8 cellular contexts compared by ENCODE assay signal in genomic region chr20:34110025-34111013, GRCh38. TPM values are rescaled to one million over a fixed set of nuclear protein-coding genes. Genes with fewer than 3 reads are reported as not detected.
DNase-seq lines count a peak whose midpoint lies in the region; ATAC-seq, FAIRE-seq and TF ChIP-seq lines count a peak whose summit lies in the region.

No MANE protein-coding gene starts in this region.

- no peak for ATAC-seq in CD4-positive, CD25-positive, alpha-beta regulatory T cell (ENCODE audit: low read depth in 2 of 2)
- ATAC-seq in naive thymus-derived CD4-positive, alpha-beta T cell, result no peak

- H3K36me3 ChIP-seq in CD4-positive, CD25-positive, alpha-beta regulatory T cell (ENCODE audit: control insufficient read depth, insufficient read depth, low read length), result peaks cover 16% of the 10 kb centered on the region
- H3K36me3 ChIP-seq in Loucy (ENCODE audit: insufficient read depth, low read length), result peaks cover 9% of the 10 kb centered on the region; the same call in 1 of the 2 replicates
- H3K36me3 ChIP-seq in naive thymus-derived CD4-positive, alpha-beta T cell (ENCODE audit: control insufficient read depth in 2 of 3, insufficient read depth in 3 of 3, low read length in 3 of 3), result peaks cover under 1 to 7% (median 2%) of the 10 kb centered on the region in 3 experiments

- CTCF ChIA-PET in naive thymus-derived CD4-positive, alpha-beta T cell (lab: Charles Lee), result interaction anchor here (0.7 kb wide), 1 partner anchor 324 kb away, joined by 9 read pairs; no protein-coding TSS in a partner anchor

- H3K4me1 Mint-ChIP-seq in CD4-positive, CD25-positive, alpha-beta regulatory T cell, result peaks cover 23 to 70% (median 57%) of the 10 kb centered on the region in 4 donors
- H3K4me1 Mint-ChIP-seq in naive thymus-derived CD4-positive, alpha-beta T cell, result peaks cover 44 to 68% (median 61%) of the 10 kb centered on the region in 7 donors

- H3K4me3 ChIP-seq in CD4-positive, CD25-positive, alpha-beta regulatory T cell (ENCODE audit: low read depth, low read length), result peak overlapping the region; percentile 95
- peak overlapping the region; percentile 84 for H3K4me3 ChIP-seq in Loucy (ENCODE audit: low read length, poor library complexity, severe bottlenecking)
- peak overlapping the region; percentile 94 for H3K4me3 ChIP-seq in coronary artery
- peak overlapping the region; percentile 92 for H3K4me3 ChIP-seq in naive thymus-derived CD4-positive, alpha-beta T cell (ENCODE audit: low read length)

- peaks cover 67% of the 10 kb centered on the region for H3K79me2 ChIP-seq in Loucy (ENCODE audit: insufficient read depth, low read length)

- peak overlapping the region; percentile 94 to 97 (median 97) for H3K4me3 Mint-ChIP-seq in CD4-positive, CD25-positive, alpha-beta regulatory T cell
- peak overlapping the region; percentile 87 to 98 (median 96) for H3K4me3 Mint-ChIP-seq in naive thymus-derived CD4-positive, alpha-beta T cell

- TF ChIP-seq CTCF in Loucy (conservative IDR thresholded peaks at IDR 0.05; ENCODE audit: low read length) (peak; percentile 42), coronary artery (IDR thresholded peaks at IDR 0.05) (no peak), D721Med (IDR thresholded peaks at IDR 0.05; ENCODE audit: insufficient read depth, missing control alignments) (no peak)

- H3K36me3 Mint-ChIP-seq in CD4-positive, CD25-positive, alpha-beta regulatory T cell, result peaks cover 7% of the 10 kb centered on the region
- H3K36me3 Mint-ChIP-seq in naive thymus-derived CD4-positive, alpha-beta T cell, result peaks cover under 1 to 16% (median 7%) of the 10 kb centered on the region in 5 donors

- peak overlapping the region; percentile 87 for H3K9ac ChIP-seq in Loucy (ENCODE audit: low read depth, low read length, poor library complexity, severe bottlenecking)

- peak in 2 of 3 donors; percentile 22 to 47 for DNase-seq in CD4-positive, CD25-positive, alpha-beta regulatory T cell
- no peak for DNase-seq in coronary artery (ENCODE audit: low spot score)
- peak in 2 of 9 donors; percentile 16 to 17 for DNase-seq in naive thymus-derived CD4-positive, alpha-beta T cell
- no peak for DNase-seq in D721Med (ENCODE audit: insufficient read length, low spot score)
- no peak for DNase-seq in NCI-H2107 (lab: John Stamatoyannopoulos, UW)
- DNase-seq in NCI-H446 (lab: John Stamatoyannopoulos, UW), result no peak
- no peak for DNase-seq in globus pallidus (ENCODE audit: low spot score)

- H3K9me3 Mint-ChIP-seq in CD4-positive, CD25-positive, alpha-beta regulatory T cell, result no peaks in the 10 kb centered on the region
- H3K9me3 Mint-ChIP-seq in naive thymus-derived CD4-positive, alpha-beta T cell, result peaks cover 0 to 4% (median 0%) of the 10 kb centered on the region in 11 donors

- POLR2A ChIA-PET in naive thymus-derived CD4-positive, alpha-beta T cell (lab: Charles Lee), result interaction anchor here (0.7 to 1.8 kb wide), 2 partner anchors 253 to 714 kb away, joined by 3 to 7 read pairs; partner anchors contain the start of gene ITCH

- H3K27me3 Mint-ChIP-seq in CD4-positive, CD25-positive, alpha-beta regulatory T cell, result peaks cover 6% of the 10 kb centered on the region
- peaks cover 0 to 6% (median 0%) of the 10 kb centered on the region in 5 donors for H3K27me3 Mint-ChIP-seq in naive thymus-derived CD4-positive, alpha-beta T cell

- H2AFZ ChIP-seq in Loucy (ENCODE audit: low read length), result no peak overlapping the region

- peak overlapping the region; percentile 96 for H3K27ac ChIP-seq in CD4-positive, CD25-positive, alpha-beta regulatory T cell (ENCODE audit: insufficient read depth, low read length, poor library complexity, severe bottlenecking)
- peak overlapping the region in 1 of 2 donors; percentile 97 for H3K27ac ChIP-seq in coronary artery
- peak overlapping the region; percentile 89 for H3K27ac ChIP-seq in naive thymus-derived CD4-positive, alpha-beta T cell (ENCODE audit: low read depth, low read length)

- H3K27ac Mint-ChIP-seq in CD4-positive, CD25-positive, alpha-beta regulatory T cell, result peak overlapping the region; percentile 93 to 99 (median 98)
- H3K27ac Mint-ChIP-seq in naive thymus-derived CD4-positive, alpha-beta T cell, result peak overlapping the region; percentile 92 to 99 (median 97)

- peaks cover 63% of the 10 kb centered on the region for H4K20me1 ChIP-seq in Loucy (ENCODE audit: insufficient read depth, low read length, poor library complexity, severe bottlenecking)

- H3K27me3 ChIP-seq in CD4-positive, CD25-positive, alpha-beta regulatory T cell (ENCODE audit: control insufficient read depth, insufficient read depth, low read length), result no peaks in the 10 kb centered on the region
- H3K27me3 ChIP-seq in Loucy (ENCODE audit: insufficient read depth, low read length, poor library complexity, severe bottlenecking), result peaks cover 7% of the 10 kb centered on the region
- H3K27me3 ChIP-seq in naive thymus-derived CD4-positive, alpha-beta T cell (ENCODE audit: control insufficient read depth in 2 of 2, insufficient read depth in 2 of 2, low read length in 2 of 2), result no peaks in the 10 kb centered on the region

- peak overlapping the region; percentile 99 for H3K4me2 ChIP-seq in Loucy (ENCODE audit: low read depth, low read length, poor library complexity, severe bottlenecking)

- no peaks in the 10 kb centered on the region for H3K9me2 ChIP-seq in Loucy (replicated peaks; ENCODE audit: low read depth, low read length)

- H3K9me3 ChIP-seq in CD4-positive, CD25-positive, alpha-beta regulatory T cell (ENCODE audit: control insufficient read depth in 2 of 2, low read length in 2 of 2), result no peaks in the 10 kb centered on the region
- no peaks in the 10 kb centered on the region for H3K9me3 ChIP-seq in Loucy (ENCODE audit: insufficient read depth, low read depth, low read length)
- H3K9me3 ChIP-seq in naive thymus-derived CD4-positive, alpha-beta T cell (ENCODE audit: control insufficient read depth in 2 of 3, low read length in 3 of 3), result no peaks in the 10 kb centered on the region

- no peaks in the 10 kb centered on the region for H3F3A ChIP-seq in Loucy (ENCODE audit: low read depth)

- FAIRE-seq in D721Med (lab: Jason Lieb, UNC), result no peak

- peaks cover 64% of the 10 kb centered on the region for H3K4me1 ChIP-seq in CD4-positive, CD25-positive, alpha-beta regulatory T cell (ENCODE audit: control insufficient read depth, insufficient read depth, low read length, poor library complexity, severe bottlenecking)
- peaks cover 57% of the 10 kb centered on the region for H3K4me1 ChIP-seq in Loucy (ENCODE audit: insufficient read depth, low read length, poor library complexity, severe bottlenecking)
- H3K4me1 ChIP-seq in naive thymus-derived CD4-positive, alpha-beta T cell (ENCODE audit: control insufficient read depth in 2 of 2, insufficient read depth in 2 of 2, low read length in 2 of 2), result peaks cover 37% of the 10 kb centered on the region in 2 donors

- intact Hi-C loops in naive thymus-derived CD4-positive, alpha-beta T cell (cut with micrococcal nuclease), result loop anchor here (1.0 to 5.0 kb wide), 8 partner anchors 16 to 1753 kb away; partner anchors contain the start of genes ZNF341 (in 2 of the 2), ACTL10 (in 1 of the 2), ASXL1 (in 1 of the 2) and DYNLRB1 (in 1 of the 2)

RNA-seq across cellular contexts. Expression of gene EIF2S2, which starts 1.7 kb away (rescaled TPM):
- 21.6 TPM for total RNA-seq in CD4-positive, CD25-positive, alpha-beta regulatory T cell
- 10 to 100 TPM; 21.1 to 29.0 (median 23.3) TPM for polyA plus RNA-seq in CD4-positive, CD25-positive, alpha-beta regulatory T cell
- total RNA-seq in naive thymus-derived CD4-positive, alpha-beta T cell, result 10 to 100 TPM; 16.8 to 68.4 (median 48.6) TPM
- 10 to 100 TPM; 20.2 to 21.2 TPM for polyA plus RNA-seq in naive thymus-derived CD4-positive, alpha-beta T cell

Comparison
In these comparisons a context has a peak if more than half of its experiments do, and no peak if none do; other contexts are left out.
1. DNase-seq: peak in CD4-positive, CD25-positive, alpha-beta regulatory T cell (2 of 3); none in coronary artery (single experiment), D721Med (single experiment), NCI-H2107 (single experiment), NCI-H446 (0 of 2) and globus pallidus (single experiment).
2. Peak in every context shown above with its lines, with median percentiles within 50 percentile points of each other: H3K4me3 ChIP-seq.